In genomic region chr4:33037464-33037863, GRCh38 we compare ENCODE assay signal across 31 cellular contexts.
DNase-seq lines count a peak whose midpoint lies in the region; ATAC-seq, FAIRE-seq and TF ChIP-seq lines count a peak whose summit lies in the region.
"Had no signal": no experiment of that assay in that cellular context is flagged by ENCODE, and none has a peak within 500 bp of the region (broad histone marks: within the 10 kb centered on the region; RNA-seq: fewer than 3 reads in every experiment).

No MANE protein-coding gene starts in this region.

- no peaks in the 10 kb centered on the region; a peak in 1 of 5 replicates for H3K9me3 Mint-ChIP-seq in H9
- H3K9me3 Mint-ChIP-seq in WTC11 = no peaks in the 10 kb centered on the region

- H3K9ac ChIP-seq in H9 (ENCODE audit: extremely low read depth, insufficient read length, low read length) = no peak overlapping the region
- no peak overlapping the region for H3K9ac ChIP-seq in mesendoderm (ENCODE audit: low read length)
- no peak overlapping the region for H3K9ac ChIP-seq in HepG2 (ENCODE audit: insufficient read depth, low read depth, low read length)
- H3K9ac ChIP-seq: SK-N-SH had no signal

- H4K91ac ChIP-seq in H9 (ENCODE audit: insufficient read length, low read depth, low read length) = no peak overlapping the region

- CTCF ChIA-PET in WTC11 (lab: Charles Lee) (no interaction called here), HepG2 (lab: Yijun Ruan, JAX; ENCODE audit: low intra/inter-chr PET ratio, low total read pairs) (no interaction called here)

- H3K79me1 ChIP-seq in H9 (ENCODE audit: insufficient read depth, low read depth, low read length, poor library complexity, severe bottlenecking) (no peaks in the 10 kb centered on the region), mesendoderm (ENCODE audit: low read length) (no peaks in the 10 kb centered on the region)

- H3K4me2 ChIP-seq in H9 (ENCODE audit: insufficient read depth, insufficient read length, low read length) (no peak overlapping the region), mesendoderm (ENCODE audit: low read length) (no peak overlapping the region), HepG2 (ENCODE audit: low read depth, low read length) (no peak overlapping the region)
- H3K4me2 ChIP-seq: SK-N-SH had no signal

- no peak overlapping the region for H3K27ac Mint-ChIP-seq in H9
- H3K27ac Mint-ChIP-seq in WTC11 = no peak overlapping the region
- H3K27ac Mint-ChIP-seq: B cell; CD8-positive, alpha-beta T cell; HFFc6 had no signal

- H3K27me3 Mint-ChIP-seq in H9 (ENCODE audit: low read depth) (no peaks in the 10 kb centered on the region), WTC11 (ENCODE audit: low read depth) (no peaks in the 10 kb centered on the region)
- H3K27me3 Mint-ChIP-seq: B cell had no signal

- H4K20me1 ChIP-seq in H9 (ENCODE audit: control insufficient read depth, insufficient read depth, insufficient read length) (no peaks in the 10 kb centered on the region), HepG2 (ENCODE audit: insufficient read depth, low read length) (no peaks in the 10 kb centered on the region)

- no peaks in the 10 kb centered on the region for H3K23me2 ChIP-seq in H9 (ENCODE audit: insufficient read length, low read depth, low read length, poor library complexity, severe bottlenecking)

- H3K27ac ChIP-seq in H9 (ENCODE audit: insufficient read length, low read depth, low read length) (no peak overlapping the region), mesendoderm (ENCODE audit: low read depth, low read length) (no peak overlapping the region), HepG2 (ENCODE audit: extremely low read length, insufficient read depth, low read length) (no peak overlapping the region)
- H3K27ac ChIP-seq: 22Rv1, C4-2B had no signal

- in situ Hi-C loops in HepG2 (cut with HindIII; ENCODE audit: extremely low pct_ligation_motif_present, low pct_unique_long_range_greater_than_20kb) = no loop called here

- FAIRE-seq in HepG2 (lab: Jason Lieb, UNC) = no peak
- FAIRE-seq: GM12891, GM19239 had no signal

- no peaks in the 10 kb centered on the region for H3K36me3 ChIP-seq in mesendoderm (ENCODE audit: control insufficient read depth, insufficient read depth, low read length)
- H3K36me3 ChIP-seq in HepG2 (replicated peaks in 1 of 2; ENCODE audit: control insufficient read depth in 1 of 2, insufficient read depth in 2 of 2, low read length in 2 of 2) = no peaks in the 10 kb centered on the region

- POLR2A ChIA-PET in WTC11 (lab: Charles Lee) (no interaction called here), HepG2 (lab: Yijun Ruan, JAX) (no interaction called here)

- H2BK15ac ChIP-seq in H9 (ENCODE audit: low read depth, low read length) = no peak overlapping the region
- no peak overlapping the region for H2BK15ac ChIP-seq in mesendoderm (replicated peaks; ENCODE audit: low read depth)

- BruUV-seq in HepG2 (replicated peaks; lab: Mats Ljungman, UMichigan) = no TSS peak

- no peaks in the 10 kb centered on the region for H3K79me2 ChIP-seq in H9 (ENCODE audit: insufficient read depth, low read length)
- H3K79me2 ChIP-seq in mesendoderm (ENCODE audit: control insufficient read depth, insufficient read depth, low read length) = no peaks in the 10 kb centered on the region
- H3K79me2 ChIP-seq in HepG2 (ENCODE audit: insufficient read depth, low read length) = no peaks in the 10 kb centered on the region

- H3K4ac ChIP-seq in H9 (ENCODE audit: low read depth, low read length) (no peak overlapping the region), mesendoderm (ENCODE audit: low read depth, low read length) (no peak overlapping the region)

- TF ChIP-seq EP300 in HepG2 (IDR thresholded peaks at IDR 0.05; ENCODE audit: low read depth in 2 of 2, low read length in 2 of 2) = no peak
- TF ChIP-seq EP300 in HepG2 (CRISPR knock-in tag; IDR thresholded peaks at IDR 0.05; ENCODE audit: borderline replicate concordance) = no peak

- H2AK5ac ChIP-seq in H9 (ENCODE audit: insufficient read length, low read length) = no peak overlapping the region
- H2AK5ac ChIP-seq in mesendoderm (ENCODE audit: low read length) = no peak overlapping the region

- H2AFZ ChIP-seq in H9 (ENCODE audit: low read length) (peak overlapping the region; percentile 16), HepG2 (ENCODE audit: low read length) (no peak overlapping the region)

- ATAC-seq in WTC11 (peak; percentile 79), HepG2 (no peak), GM18873 (IDR thresholded peaks at IDR 0.05; ENCODE audit: low FRiP score, unreplicated experiment) (no peak)
- ATAC-seq: CD8-positive, alpha-beta T cell; PC-3 had no signal

- H3K4me1 Mint-ChIP-seq in H9 = 0 out of 4 replicates have a peak, but pooled peaks cover 0 to 3% of the 10 kb centered on the region in 2 experiments
- peaks cover 3% of the 10 kb centered on the region; the same call in 1 of the 2 replicates for H3K4me1 Mint-ChIP-seq in WTC11
- H3K4me1 Mint-ChIP-seq: B cell had no signal

- TF ChIP-seq POLR2A in HepG2 (IDR thresholded peaks at IDR 0.05; ENCODE audit: insufficient read depth in 1 of 2, low read depth in 2 of 2, low read length in 2 of 2) = no peak

- H3K18ac ChIP-seq in H9 (ENCODE audit: insufficient read length, low read depth, low read length) = no peak overlapping the region
- no peak overlapping the region for H3K18ac ChIP-seq in mesendoderm (ENCODE audit: low read length)

- H3K9me3 ChIP-seq in H9 (ENCODE audit: control insufficient read depth, low read depth, low read length) (no peaks in the 10 kb centered on the region), HepG2 (ENCODE audit: low read length) (no peaks in the 10 kb centered on the region)
- H3K9me3 ChIP-seq: SK-N-SH had no signal

- H3T11ph ChIP-seq in H9 (ENCODE audit: low read length) = no peak overlapping the region

- H3K23ac ChIP-seq in H9 (ENCODE audit: insufficient read length, low read depth, low read length) (no peak overlapping the region), mesendoderm (ENCODE audit: low read length) (no peak overlapping the region)

- no peak overlapping the region for H3K56ac ChIP-seq in H9 (ENCODE audit: insufficient read length, low read depth, low read length)
- H3K56ac ChIP-seq in mesendoderm (ENCODE audit: low read length) = no peak overlapping the region

- no peak overlapping the region for H2BK12ac ChIP-seq in H9 (ENCODE audit: insufficient read length, low read depth, low read length)

- H3K4me3 ChIP-seq in mesendoderm (ENCODE audit: low read length) (no peak overlapping the region), HepG2 (replicated peaks in 1 of 3; ENCODE audit: insufficient read depth in 1 of 3, low read depth in 2 of 3, low read length in 3 of 3) (no peak overlapping the region)

- H2BK120ac ChIP-seq in H9 (ENCODE audit: low read depth, low read length, poor library complexity, severe bottlenecking) = no peak overlapping the region
- H2BK120ac ChIP-seq in mesendoderm (ENCODE audit: low read depth, low read length) = no peak overlapping the region

- no peak overlapping the region for H3K4me3 Mint-ChIP-seq in H9
- H3K4me3 Mint-ChIP-seq in WTC11 = no peak overlapping the region
- H3K4me3 Mint-ChIP-seq: B cell; CD8-positive, alpha-beta T cell; HFFc6 had no signal

- no peak overlapping the region for H4K5ac ChIP-seq in H9 (ENCODE audit: insufficient read length, low read depth, low read length)
- no peak overlapping the region for H4K5ac ChIP-seq in mesendoderm (ENCODE audit: low read length)

- intact Hi-C loops in HepG2 (cut with micrococcal nuclease; ENCODE audit: unreplicated experiment) = no loop called here

- TF ChIP-seq CTCF in H9 (conservative IDR thresholded peaks at IDR 0.05) = no peak
- no peak for TF ChIP-seq CTCF in WTC11 (IDR thresholded peaks at IDR 0.05)
- TF ChIP-seq CTCF in HepG2 (CRISPR knock-in tag; IDR thresholded peaks at IDR 0.05) = no peak

- no peak overlapping the region for H2BK5ac ChIP-seq in H9 (ENCODE audit: insufficient read length, low read length)
- H2BK5ac ChIP-seq in mesendoderm (ENCODE audit: low read length) = no peak overlapping the region

- DNase-seq in NCI-H1417 (lab: John Stamatoyannopoulos, UW) (peak in 2 of 3 experiments; percentile 15 to 28), NCI-H1417 treated with DMSO at 0.1 percent for 48 hours (lab: John Stamatoyannopoulos, UW) (no peak), H9 (peak; percentile 31), WTC11 (ENCODE audit: low spot score) (peak; percentile 14), mesendoderm (peak; percentile 16), HepG2 (ENCODE audit: low spot score) (no peak), NAMALWA (ENCODE audit: low spot score) (no peak)
- DNase-seq: CD8-positive, alpha-beta T cell; DMS 273 treated with DMSO at 0.1 percent for 48 hours; DMS79 treated with DMSO at 0.1 percent for 48 hours; GF-D8; H7; HFFc6; IMR-90; KG1; MM.1S; NCI-H1048; NCI-H1436; NCI-H1930; NCI-H2227 treated with DMSO at 0.1 percent for 48 hours; NCI-H526 treated with DMSO at 0.1 percent for 48 hours; NK-92 treated with Interleukin-12 subunit alpha and Interleukin-12 subunit beta, amount 100 ng/mL, for 24 hours; PC-3; SK-N-SH; SW 1271 had no signal

- no peak for TF ChIP-seq RAD21 in HepG2 (CRISPR knock-in tag; IDR thresholded peaks at IDR 0.05)

- no peaks in the 10 kb centered on the region for H3K4me1 ChIP-seq in H9 (ENCODE audit: insufficient read depth, low read length)
- H3K4me1 ChIP-seq in mesendoderm (ENCODE audit: control insufficient read depth, low read depth, low read length) = no peaks in the 10 kb centered on the region
- no peaks in the 10 kb centered on the region for H3K4me1 ChIP-seq in HepG2 (ENCODE audit: insufficient read depth, low read length)

- no peaks in the 10 kb centered on the region for H3K36me3 Mint-ChIP-seq in H9 (ENCODE audit: insufficient read depth in 1 of 3, low read depth in 3 of 3)
- H3K36me3 Mint-ChIP-seq in WTC11 = no peaks in the 10 kb centered on the region
- H3K36me3 Mint-ChIP-seq: CD8-positive, alpha-beta T cell had no signal

- WGBS in H9 (ENCODE audit: extremely low coverage, insufficient read length, low lambda C conversion rate) = no CpG with 5 or more reads among the region's 5 CpGs
- WGBS in mesendoderm (ENCODE audit: extremely low coverage, insufficient coverage, low lambda C conversion rate) = no CpG with 5 or more reads among the region's 5 CpGs
- whole genome bisulfite sequencing in HepG2 (ENCODE audit: low lambda C conversion rate) = 10% methylated on average over 5 of the region's 5 CpGs

- H2BK20ac ChIP-seq in H9 (ENCODE audit: low read depth, low read length, poor library complexity, severe bottlenecking) = no peak overlapping the region

- H4K8ac ChIP-seq in H9 (replicated peaks; ENCODE audit: insufficient read length, low read depth, low read length) (no peak overlapping the region), mesendoderm (ENCODE audit: low read depth, low read length) (no peak overlapping the region)

- H3K14ac ChIP-seq in H9 (ENCODE audit: insufficient read depth, low read length) = no peak overlapping the region

- H3K27me3 ChIP-seq in H9 (ENCODE audit: insufficient read depth, low read length) = no peaks in the 10 kb centered on the region
- no peaks in the 10 kb centered on the region for H3K27me3 ChIP-seq in mesendoderm (ENCODE audit: insufficient read depth, low read length, poor library complexity)
- no peaks in the 10 kb centered on the region for H3K27me3 ChIP-seq in HepG2 (ENCODE audit: control insufficient read depth in 1 of 2, insufficient read depth in 2 of 2, low read length in 2 of 2)

Comparison
In these comparisons a context has a peak if more than half of its experiments do, and no peak if none do; other contexts are left out.
1. DNase-seq: peak in NCI-H1417 (2 of 3), H9 (single experiment), WTC11 (single experiment) and mesendoderm (single experiment); none in NCI-H1417 treated with DMSO at 0.1 percent for 48 hours (single experiment), HepG2 (single experiment) and NAMALWA (single experiment).